ENCODE assay signal across 31 cellular contexts in genomic region chr3:126512026-126512425, GRCh38. TPM values are rescaled to one million over a fixed set of nuclear protein-coding genes. Genes with fewer than 3 reads are reported as not detected.
A peak's percentile ranks its signal among the peaks of the same experiment; 100 is the strongest.
DNase-seq lines count a peak whose midpoint lies in the region; TF ChIP-seq lines count a peak whose summit lies in the region.
"Had no signal": no experiment of that assay in that cellular context is flagged by ENCODE, and none has a peak within 500 bp of the region (broad histone marks: within the 10 kb centered on the region; RNA-seq: fewer than 3 reads in every experiment).

No MANE protein-coding gene starts in this region.

- H3K9me3 ChIP-seq in MG63: no peaks in the 10 kb centered on the region
- H3K9me3 ChIP-seq in osteoblast (ENCODE audit: low read depth, low read length): no peaks in the 10 kb centered on the region
- no peaks in the 10 kb centered on the region for H3K9me3 ChIP-seq in tibial nerve
- H3K9me3 ChIP-seq: colonic mucosa, HAP-1, Peyer's patch, SK-N-SH had no signal

- no peaks in the 10 kb centered on the region for H3K79me2 ChIP-seq in osteoblast (ENCODE audit: insufficient read depth, low read length)

- no peaks in the 10 kb centered on the region for H3K4me1 Mint-ChIP-seq in activated naive CD4-positive, alpha-beta T cell treated with anti-CD3 and anti-CD28 coated beads, Interleukin-2, amount 10 ng/mL, durations not matched to agents 7 days and 5 days
- H3K4me1 Mint-ChIP-seq: stimulated activated naive CD8-positive, alpha-beta T cell treated with anti-CD3 and anti-CD28 coated beads, Interleukin-15, amount 100 ng/mL, for 72 hours had no signal

- no peak overlapping the region for H3K4me2 ChIP-seq in osteoblast (ENCODE audit: insufficient read depth, low read length)
- H3K4me2 ChIP-seq: SK-N-SH had no signal

- no peak for TF ChIP-seq POLR2A in tibial nerve (IDR thresholded peaks at IDR 0.05)

- no peak for TF ChIP-seq EP300 in tibial nerve (IDR thresholded peaks at IDR 0.05)

- TF ChIP-seq CTCF in osteoblast (IDR thresholded peaks at IDR 0.05; ENCODE audit: extremely low read depth, low read depth, low read length) (no peak), tibial nerve (IDR thresholded peaks at IDR 0.05) (no peak)

- 65 to 69% methylated on average over 6 to 7 of the region's 7 CpGs for WGBS in tibial nerve, 2 donors

- no peaks in the 10 kb centered on the region for H3K36me3 ChIP-seq in MG63
- H3K36me3 ChIP-seq in osteoblast (ENCODE audit: insufficient read depth, low read length): no peaks in the 10 kb centered on the region
- no peaks in the 10 kb centered on the region for H3K36me3 ChIP-seq in tibial nerve
- H3K36me3 ChIP-seq: colonic mucosa, HAP-1, Peyer's patch had no signal

- H3K4me3 Mint-ChIP-seq in activated naive CD4-positive, alpha-beta T cell treated with anti-CD3 and anti-CD28 coated beads, Interleukin-2, amount 10 ng/mL, durations not matched to agents 7 days and 5 days: no peak overlapping the region
- H3K4me3 Mint-ChIP-seq: stimulated activated naive CD8-positive, alpha-beta T cell treated with anti-CD3 and anti-CD28 coated beads, Interleukin-15, amount 100 ng/mL, for 72 hours had no signal

- H3K36me3 Mint-ChIP-seq in activated naive CD4-positive, alpha-beta T cell treated with anti-CD3 and anti-CD28 coated beads, Interleukin-2, amount 10 ng/mL, durations not matched to agents 7 days and 5 days: no peaks in the 10 kb centered on the region

- no peak overlapping the region for H3K27ac Mint-ChIP-seq in activated naive CD4-positive, alpha-beta T cell treated with anti-CD3 and anti-CD28 coated beads, Interleukin-2, amount 10 ng/mL, durations not matched to agents 7 days and 5 days
- H3K27ac Mint-ChIP-seq: progenitor cell of endocrine pancreas; stimulated activated naive CD8-positive, alpha-beta T cell treated with anti-CD3 and anti-CD28 coated beads, Interleukin-15, amount 100 ng/mL, for 72 hours had no signal

- H3K4me3 ChIP-seq in MG63 (no peak overlapping the region), osteoblast (ENCODE audit: insufficient read depth, low read length) (no peak overlapping the region), tibial nerve (no peak overlapping the region)
- H3K4me3 ChIP-seq: colonic mucosa, HAP-1, Peyer's patch, skin epidermis had no signal

- H3K4me1 ChIP-seq in osteoblast (ENCODE audit: insufficient read depth, low read length) (no peaks in the 10 kb centered on the region), tibial nerve (peaks cover 0 to 5% (median 0%) of the 10 kb centered on the region in 4 donors)
- H3K4me1 ChIP-seq: colonic mucosa, HAP-1, Peyer's patch had no signal

- H2AFZ ChIP-seq in osteoblast (ENCODE audit: low read length): peak overlapping the region; percentile 44

- CTCF ChIA-PET in activated naive CD4-positive, alpha-beta T cell treated with anti-CD3 and anti-CD28 coated beads, Interleukin-2, amount 10 ng/mL, durations not matched to agents 7 days and 5 days (lab: Charles Lee): no interaction called here

- no peaks in the 10 kb centered on the region for H4K20me1 ChIP-seq in osteoblast (ENCODE audit: insufficient read depth, low read length)

- H3K27ac ChIP-seq in osteoblast (ENCODE audit: low read depth, low read length) (no peak overlapping the region), tibial nerve (no peak overlapping the region)
- H3K27ac ChIP-seq: colonic mucosa, epithelial cell of prostate, Peyer's patch, skin epidermis had no signal

- peak; percentile 19 for DNase-seq in A172 (ENCODE audit: low spot score)
- DNase-seq in MG63: peak; percentile 70
- peak; percentile 29 for DNase-seq in globus pallidus (ENCODE audit: low spot score)
- peak; percentile 44 for DNase-seq in osteoblast (ENCODE audit: insufficient read length, low spot score, missing footprints)
- no peak for DNase-seq in activated CD4-positive, alpha-beta T cell treated with anti-CD3 and anti-CD28 coated beads for 4 hours
- DNase-seq in activated naive CD4-positive, alpha-beta T cell treated with anti-CD3 and anti-CD28 coated beads, Interleukin-2, amount 10 ng/mL, durations not matched to agents 7 days and 5 days: no peak
- no peak for DNase-seq in DMS53 (lab: John Stamatoyannopoulos, UW)
- no peak for DNase-seq in tibial nerve (ENCODE audit: low spot score in 2 of 2)
- DNase-seq: ACHN; activated CD4-positive, CD25-positive, alpha-beta regulatory T cell treated with anti-CD3 and anti-CD28 coated beads, Interleukin-2, amount 50 U/mL, for 72 hours; activated gamma-delta T cell treated with Interleukin-2 at 50 U/mL for 16 hours; amniotic stem cell; colonic mucosa; effector CD8-positive, alpha-beta T cell; GDM1; KG1; kidney glomerular epithelial cell; mesenchymal stem cell; MM.1S; NCI-H2029; NCI-H2227 treated with DMSO at 0.1 percent for 48 hours; SK-N-SH; stimulated activated CD8-positive, alpha-beta memory T cell treated with anti-CD3 and anti-CD28 coated beads, Interleukin-4, amount 100 ng/mL, for 48 hours; stimulated activated naive CD8-positive, alpha-beta T cell treated with anti-CD3 and anti-CD28 coated beads, Interleukin-15, amount 100 ng/mL, for 72 hours; T-helper 2 cell had no signal

- no peaks in the 10 kb centered on the region for H3K9me3 Mint-ChIP-seq in activated naive CD4-positive, alpha-beta T cell treated with anti-CD3 and anti-CD28 coated beads, Interleukin-2, amount 10 ng/mL, durations not matched to agents 7 days and 5 days
- H3K9me3 Mint-ChIP-seq: stimulated activated naive CD8-positive, alpha-beta T cell treated with anti-CD3 and anti-CD28 coated beads, Interleukin-15, amount 100 ng/mL, for 72 hours had no signal

- no peaks in the 10 kb centered on the region for H3K27me3 Mint-ChIP-seq in activated naive CD4-positive, alpha-beta T cell treated with anti-CD3 and anti-CD28 coated beads, Interleukin-2, amount 10 ng/mL, durations not matched to agents 7 days and 5 days
- H3K27me3 Mint-ChIP-seq: stimulated activated naive CD8-positive, alpha-beta T cell treated with anti-CD3 and anti-CD28 coated beads, Interleukin-15, amount 100 ng/mL, for 72 hours had no signal

- H3K27me3 ChIP-seq in MG63: no peaks in the 10 kb centered on the region
- H3K27me3 ChIP-seq in osteoblast (ENCODE audit: insufficient read depth, low read length): no peaks in the 10 kb centered on the region
- H3K27me3 ChIP-seq in tibial nerve: no peaks in the 10 kb centered on the region
- H3K27me3 ChIP-seq: colonic mucosa, Peyer's patch had no signal

RNA-seq across cellular contexts. Expression of gene UROC1, which starts 5.5 kb away (rescaled TPM):
- total RNA-seq in A172 (2014; rRNA removed; shearing (Covaris generic)): not detected in 2 replicates
- not detected in 2 replicates for total RNA-seq in MG63 (2014; rRNA removed; shearing (Covaris generic); ENCODE audit: low replicate concordance)
- not detected in 2 replicates for total RNA-seq in osteoblast
- not detected for total RNA-seq in tibial nerve
- total RNA-seq: colonic mucosa, myocyte, Peyer's patch, progenitor cell of endocrine pancreas had no signal

RNA-seq across cellular contexts. Expression of gene CHST13, which starts 11.9 kb away (rescaled TPM):
- total RNA-seq in A172 (2014; rRNA removed; shearing (Covaris generic)): 0.26 TPM in 1 of 2 replicates, not detected in the other
- not detected in 2 replicates for total RNA-seq in MG63 (2014; rRNA removed; shearing (Covaris generic); ENCODE audit: low replicate concordance)
- total RNA-seq in osteoblast (under 0.01 TPM in 1 of 2 replicates, not detected in the other), tibial nerve (1 to 10 TPM in 3 of 4 donors, not detected in 1; 1.0 to 7.2 (median 1.1) TPM)
- total RNA-seq: myocyte had no signal

RNA-seq across cellular contexts. Expression of gene ZXDC, which starts 36.3 kb away (rescaled TPM):
- total RNA-seq in A172 (2014; rRNA removed; shearing (Covaris generic)): 19.2 and 24.0 TPM in 2 replicates
- total RNA-seq in MG63 (2014; rRNA removed; shearing (Covaris generic); ENCODE audit: low replicate concordance): 16.3 and 22.2 TPM in 2 replicates
- total RNA-seq in osteoblast: 26.8 and 27.1 TPM in 2 replicates
- 10 to 100 TPM; 54.0 to 77.4 (median 68.0) TPM for total RNA-seq in tibial nerve

RNA-seq across cellular contexts. Expression of gene C3orf22, which starts 46.7 kb away (rescaled TPM):
- total RNA-seq in A172 (2014; rRNA removed; shearing (Covaris generic)): not detected in 2 replicates
- total RNA-seq in MG63 (2014; rRNA removed; shearing (Covaris generic); ENCODE audit: low replicate concordance): not detected in 2 replicates
- total RNA-seq in osteoblast (not detected in 2 replicates), tibial nerve (not detected)
- total RNA-seq: colonic mucosa, myocyte, Peyer's patch had no signal

Comparison
In these comparisons a context has a peak if more than half of its experiments do, and no peak if none do; other contexts are left out.
1. DNase-seq: peak in A172 (single experiment), MG63 (single experiment), globus pallidus (single experiment) and osteoblast (single experiment); none in activated CD4-positive, alpha-beta T cell treated with anti-CD3 and anti-CD28 coated beads for 4 hours (0 of 2), activated naive CD4-positive, alpha-beta T cell treated with anti-CD3 and anti-CD28 coated beads, Interleukin-2, amount 10 ng/mL, durations not matched to agents 7 days and 5 days (single experiment), DMS53 (single experiment) and tibial nerve (0 of 2).